In genomic region chr6:162147805-162148204, GRCh38 we compare ENCODE assay signal across 22 cellular contexts.
DNase-seq lines count a peak whose midpoint lies in the region; ATAC-seq, FAIRE-seq and TF ChIP-seq lines count a peak whose summit lies in the region.
"Had no signal": no experiment of that assay in that cellular context is flagged by ENCODE, and none has a peak within 500 bp of the region (broad histone marks: within the 10 kb centered on the region; RNA-seq: fewer than 3 reads in every experiment).

No MANE protein-coding gene starts in this region.

- DNase-seq in HepG2 (ENCODE audit: low spot score) (no peak), right lobe of liver (no peak), H1 (ENCODE audit: low read depth in 1 of 2, low spot score in 2 of 2) (no peak), left lobe of liver (ENCODE audit: low spot score) (no peak), psoas muscle (no peak)
- DNase-seq: AML-193; Caco-2; Calu3; CD4-positive, alpha-beta T cell; CD8-positive, alpha-beta T cell; DMS79; DND-41; EL; GDM1 had no signal

- BruUV-seq in HepG2 (replicated peaks; lab: Mats Ljungman, UMichigan): no TSS peak

- no peak overlapping the region for H3K18ac ChIP-seq in H1 (ENCODE audit: extremely low read depth, low read length)

- no peaks in the 10 kb centered on the region for H3K23me2 ChIP-seq in H1 (ENCODE audit: low read depth, low read length)

- TF ChIP-seq EP300 in HepG2 (IDR thresholded peaks at IDR 0.05; ENCODE audit: low read depth in 2 of 2, low read length in 2 of 2) (no peak), HepG2 (CRISPR knock-in tag; IDR thresholded peaks at IDR 0.05; ENCODE audit: borderline replicate concordance) (no peak), H1 (IDR thresholded peaks at IDR 0.05; ENCODE audit: borderline replicate concordance in 1 of 2, low read depth in 2 of 2, low read length in 2 of 2) (no peak)

- H4K20me1 ChIP-seq in HepG2 (ENCODE audit: insufficient read depth, low read length): no peaks in the 10 kb centered on the region
- no peaks in the 10 kb centered on the region for H4K20me1 ChIP-seq in H1 (replicated peaks in 1 of 2; ENCODE audit: control insufficient read depth in 1 of 2, insufficient read depth in 2 of 2, low read length in 2 of 2)
- H4K20me1 ChIP-seq: BLaER1 treated with 17β-estradiol and CSF1 and Interleukin-3, amounts not matched to agents 10 nM and 100 nM had no signal

- TF ChIP-seq CTCF in HepG2 (CRISPR knock-in tag; IDR thresholded peaks at IDR 0.05) (no peak), right lobe of liver (IDR thresholded peaks at IDR 0.05) (no peak), H1 (IDR thresholded peaks at IDR 0.05; ENCODE audit: control extremely low read depth in 1 of 3, insufficient read depth in 1 of 3, low read depth in 1 of 3, low read length in 3 of 3) (no peak), psoas muscle (IDR thresholded peaks at IDR 0.05) (no peak)

- no peak for TF ChIP-seq RAD21 in HepG2 (CRISPR knock-in tag; IDR thresholded peaks at IDR 0.05)
- TF ChIP-seq RAD21 in H1 (IDR thresholded peaks at IDR 0.05 in 1 of 2, conservative IDR thresholded peaks at IDR 0.05 in 1 of 2; ENCODE audit: low read depth in 2 of 2, low read length in 2 of 2): no peak

- no peak overlapping the region for H2BK20ac ChIP-seq in H1 (ENCODE audit: low read length)

- CTCF ChIA-PET in HepG2 (lab: Yijun Ruan, JAX; ENCODE audit: low intra/inter-chr PET ratio, low total read pairs) (no interaction called here), H1 (lab: Charles Lee; ENCODE audit: partially characterized antibody) (no interaction called here)

- H3K4me3 ChIP-seq in HepG2 (replicated peaks in 1 of 3; ENCODE audit: insufficient read depth in 1 of 3, low read depth in 2 of 3, low read length in 3 of 3): no peak overlapping the region
- H3K4me3 ChIP-seq in right lobe of liver: no peak overlapping the region
- H3K4me3 ChIP-seq in H1 (ENCODE audit: extremely low read depth in 1 of 4, insufficient read depth in 2 of 4, low read depth in 3 of 4, low read length in 4 of 4): no peak overlapping the region
- H3K4me3 ChIP-seq in psoas muscle: no peak overlapping the region
- H3K4me3 ChIP-seq: A549; BLaER1 treated with 17β-estradiol and CSF1 and Interleukin-3, amounts not matched to agents 10 nM and 100 nM; GM12878 had no signal

- intact Hi-C loops in HepG2 (cut with micrococcal nuclease; ENCODE audit: unreplicated experiment) (no loop called here), right lobe of liver (cut with DNase I) (no loop called here), psoas muscle (cut with DNase I) (no loop called here)

- H3K79me1 ChIP-seq in H1 (ENCODE audit: low read depth, low read length): no peaks in the 10 kb centered on the region

- 16% methylated on average over 3 of the region's 3 CpGs for WGBS in HepG2 (ENCODE audit: low lambda C conversion rate)
- WGBS in right lobe of liver (ENCODE audit: insufficient coverage, low coverage, low lambda C conversion rate, missing lambda C conversion rate): 77% methylated on average over 3 of the region's 3 CpGs
- 94% methylated on average over 3 of the region's 3 CpGs; no CpG with 5 or more reads in 1 of the 2 experiments for WGBS in H1 (ENCODE audit: extremely low coverage in 1 of 2, insufficient coverage in 1 of 2, insufficient read length in 1 of 2, insufficient replicate concordance in 2 of 2, low coverage in 1 of 2, low lambda C conversion rate in 2 of 2, missing lambda C conversion rate in 1 of 2), 2 experiments
- 92 to 99% (median 95%) methylated on average over 3 of the region's 3 CpGs for WGBS in psoas muscle, 3 donors

- in situ Hi-C loops in HepG2 (cut with HindIII; ENCODE audit: extremely low pct_ligation_motif_present, low pct_unique_long_range_greater_than_20kb): no loop called here

- no peak overlapping the region for H2BK5ac ChIP-seq in H1 (ENCODE audit: low read depth, low read length)

- no peak overlapping the region for H2BK120ac ChIP-seq in H1 (replicated peaks; ENCODE audit: low read depth, low read length)

- peaks cover 17% of the 10 kb centered on the region; the same call in 1 of the 2 replicates for H3K9me3 ChIP-seq in HepG2 (ENCODE audit: low read length)
- no peaks in the 10 kb centered on the region for H3K9me3 ChIP-seq in right lobe of liver
- no peaks in the 10 kb centered on the region for H3K9me3 ChIP-seq in H1 (ENCODE audit: insufficient read depth in 2 of 2, low read depth in 1 of 2, low read length in 1 of 2)
- no peaks in the 10 kb centered on the region for H3K9me3 ChIP-seq in psoas muscle
- H3K9me3 ChIP-seq: A549, Caco-2 had no signal

- H3K79me2 ChIP-seq in HepG2 (ENCODE audit: insufficient read depth, low read length) (no peaks in the 10 kb centered on the region), H1 (ENCODE audit: control insufficient read depth in 1 of 2, insufficient read depth in 2 of 2, low read length in 2 of 2) (no peaks in the 10 kb centered on the region)

- H2AFZ ChIP-seq in HepG2 (ENCODE audit: low read length) (no peak overlapping the region), H1 (ENCODE audit: low read length) (no peak overlapping the region)

- H4K8ac ChIP-seq in H1 (ENCODE audit: extremely low read depth, insufficient read depth, low read length): no peak overlapping the region

- H3K4me2 ChIP-seq in HepG2 (ENCODE audit: low read depth, low read length) (no peak overlapping the region), H1 (ENCODE audit: insufficient read depth in 1 of 2, low read depth in 2 of 2, low read length in 2 of 2) (no peak overlapping the region)
- H3K4me2 ChIP-seq: A549; BLaER1 treated with 17β-estradiol and CSF1 and Interleukin-3, amounts not matched to agents 10 nM and 100 nM had no signal

- H3K56ac ChIP-seq in H1 (replicated peaks; ENCODE audit: insufficient read length, low read depth, low read length): no peak overlapping the region

- H2BK15ac ChIP-seq in H1 (ENCODE audit: low read length): no peak overlapping the region

- H3K36me3 ChIP-seq in HepG2 (replicated peaks in 1 of 2; ENCODE audit: control insufficient read depth in 1 of 2, insufficient read depth in 2 of 2, low read length in 2 of 2): no peaks in the 10 kb centered on the region
- H3K36me3 ChIP-seq in right lobe of liver: no peaks in the 10 kb centered on the region
- no peaks in the 10 kb centered on the region for H3K36me3 ChIP-seq in H1 (ENCODE audit: control insufficient read depth in 2 of 4, insufficient read depth in 4 of 4, low read length in 3 of 4)
- no peaks in the 10 kb centered on the region for H3K36me3 ChIP-seq in psoas muscle (ENCODE audit: insufficient read depth in 1 of 2, low read depth in 1 of 2)
- H3K36me3 ChIP-seq: BLaER1 treated with 17β-estradiol and CSF1 and Interleukin-3, amounts not matched to agents 10 nM and 100 nM had no signal

- H3K27me3 ChIP-seq in HepG2 (ENCODE audit: control insufficient read depth in 1 of 2, insufficient read depth in 2 of 2, low read length in 2 of 2): no peaks in the 10 kb centered on the region
- no peaks in the 10 kb centered on the region for H3K27me3 ChIP-seq in right lobe of liver
- H3K27me3 ChIP-seq in H1 (replicated peaks in 1 of 4; ENCODE audit: control insufficient read depth in 3 of 4, extremely low read depth in 1 of 4, insufficient read depth in 3 of 4, low read length in 3 of 4): no peaks in the 10 kb centered on the region
- H3K27me3 ChIP-seq in psoas muscle (ENCODE audit: insufficient read depth in 3 of 3, low read length in 2 of 3): no peaks in the 10 kb centered on the region
- H3K27me3 ChIP-seq: BLaER1 treated with 17β-estradiol and CSF1 and Interleukin-3, amounts not matched to agents 10 nM and 100 nM had no signal

- H3K27ac ChIP-seq in HepG2 (ENCODE audit: extremely low read length, insufficient read depth, low read length) (no peak overlapping the region), right lobe of liver (no peak overlapping the region), H1 (ENCODE audit: low read depth, low read length) (no peak overlapping the region), psoas muscle (no peak overlapping the region)
- H3K27ac ChIP-seq: 22Rv1, A549, C4-2B had no signal

- ATAC-seq in HepG2 (no peak), right lobe of liver (no peak), left lobe of liver (no peak), psoas muscle (no peak)
- ATAC-seq: A549; CD8-positive, alpha-beta T cell; GM12878 had no signal

- H3K4ac ChIP-seq in H1 (replicated peaks; ENCODE audit: insufficient read length, low read depth, low read length): no peak overlapping the region

- no peak overlapping the region for H2AK5ac ChIP-seq in H1 (ENCODE audit: low read depth, low read length)

- FAIRE-seq in HepG2 (lab: Jason Lieb, UNC) (no peak), H1 (lab: Jason Lieb, UNC) (no peak)
- FAIRE-seq: A549, D721Med, GM12878, GM12892, GM18507 had no signal

- no peak for TF ChIP-seq POLR2A in HepG2 (IDR thresholded peaks at IDR 0.05; ENCODE audit: insufficient read depth in 1 of 2, low read depth in 2 of 2, low read length in 2 of 2)
- TF ChIP-seq POLR2A in right lobe of liver (IDR thresholded peaks at IDR 0.05): no peak
- no peak for TF ChIP-seq POLR2A in H1 (IDR thresholded peaks at IDR 0.05; ENCODE audit: control extremely low read depth in 1 of 2, low read depth in 2 of 2, low read length in 2 of 2)

- POLR2A ChIA-PET in HepG2 (lab: Yijun Ruan, JAX): no interaction called here
- POLR2A ChIA-PET in H1 (lab: Charles Lee; ENCODE audit: partially characterized antibody): no interaction called here

- H4K91ac ChIP-seq in H1 (replicated peaks; ENCODE audit: insufficient read length, low read length): no peak overlapping the region

- no peak overlapping the region for H3K9ac ChIP-seq in HepG2 (ENCODE audit: insufficient read depth, low read depth, low read length)
- no peak overlapping the region for H3K9ac ChIP-seq in H1 (replicated peaks in 1 of 4; ENCODE audit: extremely low read depth in 1 of 4, low read depth in 3 of 4, low read length in 3 of 4)
- H3K9ac ChIP-seq: BLaER1 treated with 17β-estradiol and CSF1 and Interleukin-3, amounts not matched to agents 10 nM and 100 nM had no signal

- H3K4me1 ChIP-seq in HepG2 (ENCODE audit: insufficient read depth, low read length): no peaks in the 10 kb centered on the region
- H3K4me1 ChIP-seq in right lobe of liver: no peaks in the 10 kb centered on the region
- peaks cover 0 to 6% (median 3%) of the 10 kb centered on the region in 4 experiments; a peak in 2 of 7 replicates for H3K4me1 ChIP-seq in H1 (replicated peaks in 1 of 4; ENCODE audit: control insufficient read depth in 3 of 4, insufficient read depth in 4 of 4, low read length in 3 of 4)
- H3K4me1 ChIP-seq in psoas muscle: peaks cover 16% of the 10 kb centered on the region
- H3K4me1 ChIP-seq: A549, Caco-2 had no signal

- no peak overlapping the region for H2BK12ac ChIP-seq in H1 (ENCODE audit: low read depth, low read length)

- no peak overlapping the region for H3K14ac ChIP-seq in H1 (ENCODE audit: insufficient read length)

- H4K5ac ChIP-seq in H1 (ENCODE audit: insufficient read length, low read depth, low read length): no peak overlapping the region

- H3K23ac ChIP-seq in H1 (ENCODE audit: insufficient read length): no peak overlapping the region

TF ChIP-seq in HepG2, 621 proteins besides CTCF, POLR2A, EP300 and RAD21:
- no peak for TF ChIP-seq REL (CRISPR knock-in tag; conservative IDR thresholded peaks at IDR 0.05)
- peak; percentile 77 for TF ChIP-seq CEBPB (IDR thresholded peaks at IDR 0.05; ENCODE audit: borderline replicate concordance, low read depth, low read length)

TF ChIP-seq in H1, 55 proteins besides CTCF, POLR2A, EP300 and RAD21 (continues in another document):
- TF ChIP-seq SP2 (IDR thresholded peaks at IDR 0.05; ENCODE audit: low read length): no peak
- no peak for TF ChIP-seq CHD2 (IDR thresholded peaks at IDR 0.05; ENCODE audit: low read length)

Comparison
In these comparisons a context has a peak if more than half of its experiments do, and no peak if none do; other contexts are left out.
1. Of the 41 proteins assayed by ChIP-seq in both HepG2 and H1: peak only in HepG2: none; only in H1: none; in both: CEBPB; in neither: 40.